22 cellular contexts compared by ENCODE assay signal in genomic region chr16:6689643-6690042, GRCh38.
"Had no signal": no experiment of that assay in that cellular context is flagged by ENCODE, and none has a peak within 500 bp of the region (broad histone marks: within the 10 kb centered on the region; RNA-seq: fewer than 3 reads in every experiment).

No MANE protein-coding gene starts in this region.

- H3K79me2 ChIP-seq: hepatocyte had no signal

- H3K27ac Mint-ChIP-seq: dendritic cell treated with granulocyte-macrophage colony-stimulating factor and Interleukin-4, amounts not matched to agents 40 ng/mL and 50 ng/mL, for 4 days; effector memory CD8-positive, alpha-beta T cell; endodermal cell; immature natural killer cell; mesothelial cell of epicardium had no signal

- H3K27me3 Mint-ChIP-seq: dendritic cell treated with granulocyte-macrophage colony-stimulating factor and Interleukin-4, amounts not matched to agents 40 ng/mL and 50 ng/mL, for 4 days; effector memory CD8-positive, alpha-beta T cell had no signal

- H3K4me2 ChIP-seq: hepatocyte had no signal

- H3K4me3 Mint-ChIP-seq: dendritic cell treated with granulocyte-macrophage colony-stimulating factor and Interleukin-4, amounts not matched to agents 40 ng/mL and 50 ng/mL, for 4 days; effector memory CD8-positive, alpha-beta T cell; endodermal cell; immature natural killer cell; mesothelial cell of epicardium had no signal

- H3K27me3 ChIP-seq: foreskin keratinocyte, gastroesophageal sphincter, hepatocyte, left lung had no signal

- H3K4me1 ChIP-seq: foreskin keratinocyte, gastroesophageal sphincter, heart left ventricle, left lung, lower lobe of right lung had no signal

- H3K9me3 ChIP-seq: gastroesophageal sphincter, left lung, lower lobe of right lung had no signal

- DNase-seq: cortex of kidney; effector CD8-positive, alpha-beta T cell; effector memory CD8-positive, alpha-beta T cell; endodermal cell; erythroblast; foreskin keratinocyte; heart left ventricle; hypothalamus; immature natural killer cell; islet precursor cell; kidney; kidney glomerular epithelial cell; left colon; left lung; left ventricle myocardium superior; lower lobe of right lung; mesenchymal stem cell had no signal

- H3K4me3 ChIP-seq: gastroesophageal sphincter, heart left ventricle, hepatocyte, left lung, lower lobe of right lung had no signal

- H3K36me3 Mint-ChIP-seq: immature natural killer cell, mesothelial cell of epicardium had no signal

- H2AFZ ChIP-seq: hepatocyte had no signal

- H3K9me3 Mint-ChIP-seq: dendritic cell treated with granulocyte-macrophage colony-stimulating factor and Interleukin-4, amounts not matched to agents 40 ng/mL and 50 ng/mL, for 4 days had no signal

- H3K27ac ChIP-seq: epithelial cell of prostate, foreskin keratinocyte, gastroesophageal sphincter, heart left ventricle, hepatocyte, left lung, lower lobe of right lung had no signal

- H3K36me3 ChIP-seq: gastroesophageal sphincter, heart left ventricle, left lung, lower lobe of right lung had no signal

- H3K4me1 Mint-ChIP-seq: immature natural killer cell, mesothelial cell of epicardium had no signal
